ENCODE assay signal across 16 cellular contexts in genomic region chr3:98587654-98588532, GRCh38. TPM values are rescaled to one million over a fixed set of nuclear protein-coding genes. Genes with fewer than 3 reads are reported as not detected.
A peak's percentile ranks its signal among the peaks of the same experiment; 100 is the strongest.
DNase-seq lines count a peak whose midpoint lies in the region; ATAC-seq and TF ChIP-seq lines count a peak whose summit lies in the region.
"Had no signal": no experiment of that assay in that cellular context is flagged by ENCODE, and none has a peak within 500 bp of the region (broad histone marks: within the 10 kb centered on the region; RNA-seq: fewer than 3 reads in every experiment).

No MANE protein-coding gene starts in this region.

- H3K9me3 ChIP-seq in osteoblast (ENCODE audit: low read depth, low read length): no peaks in the 10 kb centered on the region
- H3K9me3 ChIP-seq: ovary had no signal

- DNase-seq in CD14-positive monocyte (ENCODE audit: low spot score): no peak
- DNase-seq in M059J (ENCODE audit: low read depth): peak; percentile 46
- no peak for DNase-seq in caudate nucleus (lab: John Stamatoyannopoulos, UW)
- peak; percentile 75 for DNase-seq in osteoblast (ENCODE audit: insufficient read length, low spot score, missing footprints)
- DNase-seq in islet precursor cell: no peak
- DNase-seq in hypothalamus (lab: John Stamatoyannopoulos, UW): no peak
- DNase-seq: amygdala; DMS79 treated with DMSO at 0.1 percent for 48 hours; foreskin melanocyte; NCI-H446; ovary; stimulated activated CD4-positive, alpha-beta T cell treated with anti-CD3 and anti-CD28 coated beads, Interleukin-4, amount 100 ng/mL, for 24 hours; T-cell had no signal

- peaks cover 11% of the 10 kb centered on the region for H3K4me1 ChIP-seq in osteoblast (ENCODE audit: insufficient read depth, low read length)

- H3K27ac ChIP-seq in caudate nucleus (ENCODE audit: low read depth, low read length) (peak overlapping the region; percentile 28), osteoblast (ENCODE audit: low read depth, low read length) (no peak overlapping the region)
- H3K27ac ChIP-seq: KMS-11, ovary had no signal

- H3K9me3 Mint-ChIP-seq in CD14-positive monocyte: no peaks in the 10 kb centered on the region
- H3K9me3 Mint-ChIP-seq: T-cell had no signal

- H3K36me3 Mint-ChIP-seq in CD14-positive monocyte: peaks cover 36 to 53% of the 10 kb centered on the region in 2 donors

- H3K4me2 ChIP-seq in osteoblast (ENCODE audit: insufficient read depth, low read length): no peak overlapping the region
- H3K4me2 ChIP-seq: KMS-11 had no signal

- H3K27ac Mint-ChIP-seq in CD14-positive monocyte: peak overlapping the region; percentile 63 to 85 (median 79)
- H3K27ac Mint-ChIP-seq: T-cell had no signal

- no peak overlapping the region for H3K4me3 Mint-ChIP-seq in CD14-positive monocyte
- H3K4me3 Mint-ChIP-seq: T-cell had no signal

- H2AFZ ChIP-seq in osteoblast (ENCODE audit: low read length): no peak overlapping the region

- peaks cover 64% of the 10 kb centered on the region for H3K4me1 Mint-ChIP-seq in CD14-positive monocyte

- peaks cover 2% of the 10 kb centered on the region for H4K20me1 ChIP-seq in osteoblast (ENCODE audit: insufficient read depth, low read length)

- H3K4me3 ChIP-seq in osteoblast (ENCODE audit: insufficient read depth, low read length): no peak overlapping the region
- H3K4me3 ChIP-seq: ovary had no signal

- H3K79me2 ChIP-seq in osteoblast (ENCODE audit: insufficient read depth, low read length): peaks cover 9% of the 10 kb centered on the region

- H3K27me3 Mint-ChIP-seq in CD14-positive monocyte (ENCODE audit: low read depth in 3 of 3): no peaks in the 10 kb centered on the region
- H3K27me3 Mint-ChIP-seq: T-cell had no signal

- no peak for TF ChIP-seq CTCF in CD14-positive monocyte (IDR thresholded peaks at IDR 0.05)
- TF ChIP-seq CTCF in osteoblast (IDR thresholded peaks at IDR 0.05; ENCODE audit: extremely low read depth, low read depth, low read length): peak; percentile 50

- peaks cover 32% of the 10 kb centered on the region for H3K36me3 ChIP-seq in osteoblast (ENCODE audit: insufficient read depth, low read length)
- H3K36me3 ChIP-seq: ovary had no signal

- intact Hi-C loops in CD14-positive monocyte (cut with micrococcal nuclease): no loop called here

- no peaks in the 10 kb centered on the region for H3K27me3 ChIP-seq in osteoblast (ENCODE audit: insufficient read depth, low read length)
- H3K27me3 ChIP-seq: ovary had no signal

- no peak for ATAC-seq in GM18909 (IDR thresholded peaks at IDR 0.05; ENCODE audit: poor library complexity, unreplicated experiment)
- ATAC-seq: T-cell had no signal

RNA-seq across cellular contexts. Expression of gene CPOX, which starts 5.5 kb away (rescaled TPM):
- 1 to 10 TPM; 4.2 to 5.2 TPM for polyA plus RNA-seq in CD14-positive monocyte
- total RNA-seq in M059J (2014; rRNA removed; shearing (Covaris generic)): 68.9 and 94.6 TPM in 2 replicates
- total RNA-seq in osteoblast: 21.5 and 22.1 TPM in 2 replicates

RNA-seq across cellular contexts. Expression of gene GPR15, which starts 56.1 kb away (rescaled TPM):
- not detected for polyA plus RNA-seq in CD14-positive monocyte
- total RNA-seq in M059J (2014; rRNA removed; shearing (Covaris generic)): 27.8 and 41.3 TPM in 2 replicates
- total RNA-seq in osteoblast: not detected in 2 replicates
- total RNA-seq: lower leg skin had no signal
- polyA plus RNA-seq: ovary had no signal

Comparison
In these comparisons a context has a peak if more than half of its experiments do, and no peak if none do; other contexts are left out.
1. DNase-seq: peak in M059J (single experiment) and osteoblast (single experiment); none in CD14-positive monocyte (single experiment), caudate nucleus (0 of 61), islet precursor cell (single experiment) and hypothalamus (0 of 51).
2. RNA of gene GPR15, which starts 56.1 kb away (total RNA-seq): 27.8 to 41.3 TPM in M059J; not detected in osteoblast; every median in the first group is over 10 times any median in the second.